In the genomic region with DNA sequence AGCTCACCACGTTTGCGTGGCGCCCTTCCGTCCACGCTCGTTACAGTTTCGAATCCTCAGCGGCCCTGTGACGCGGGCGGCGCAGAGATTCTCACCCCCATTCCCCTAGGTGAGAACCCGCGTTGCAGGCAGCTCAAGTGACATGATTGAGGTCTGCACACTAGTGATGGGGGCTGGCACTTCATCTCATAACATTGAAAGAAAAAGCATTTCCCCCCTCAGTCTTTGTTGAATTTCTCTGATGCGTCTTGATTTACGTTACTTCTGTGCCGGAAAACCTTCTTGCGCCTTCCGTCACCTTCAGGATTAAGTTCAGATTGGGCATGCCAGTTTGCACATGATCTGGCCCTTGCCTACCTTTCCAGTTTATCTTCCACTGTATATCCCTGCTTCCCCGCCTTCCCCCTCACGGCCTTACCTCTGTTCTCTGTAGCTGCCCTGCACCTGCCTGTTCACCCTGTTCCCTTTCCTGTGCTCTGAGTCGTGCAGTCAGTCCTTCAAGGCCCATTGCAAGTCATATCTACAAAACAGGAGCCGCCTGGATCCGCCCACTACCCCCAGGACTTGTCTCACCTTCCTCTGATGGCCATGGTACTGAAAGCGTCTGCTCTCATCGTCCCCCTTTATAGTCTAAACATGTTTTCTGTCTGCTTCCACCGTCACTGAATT, we compare ENCODE assay signal across 2 cellular contexts.
TF ChIP-seq lines count a peak whose summit lies in the region.

No MANE protein-coding gene starts in this region.

TF ChIP-seq in IMR-90, 13 proteins besides CTCF, POLR2A, EP300 and RAD21:
- 0 out of 2 replicates have a peak, but pooled peaks have one; percentile 29 for TF ChIP-seq FOS (IDR thresholded peaks at IDR 0.05; ENCODE audit: low read depth, low read length)
- TF ChIP-seq CHD1 (IDR thresholded peaks at IDR 0.05; ENCODE audit: low read depth, low read length): peak; percentile 57; the same call in 1 of the 2 replicates
- TF ChIP-seq CEBPB (IDR thresholded peaks at IDR 0.05; ENCODE audit: low read depth, low read length): no peak
- TF ChIP-seq BHLHE40 (IDR thresholded peaks at IDR 0.05; ENCODE audit: low read depth, low read length): no peak

TF ChIP-seq in K562, 482 proteins besides CTCF, POLR2A, EP300 and RAD21 (continues in another document):
- TF ChIP-seq, protein P1, sequence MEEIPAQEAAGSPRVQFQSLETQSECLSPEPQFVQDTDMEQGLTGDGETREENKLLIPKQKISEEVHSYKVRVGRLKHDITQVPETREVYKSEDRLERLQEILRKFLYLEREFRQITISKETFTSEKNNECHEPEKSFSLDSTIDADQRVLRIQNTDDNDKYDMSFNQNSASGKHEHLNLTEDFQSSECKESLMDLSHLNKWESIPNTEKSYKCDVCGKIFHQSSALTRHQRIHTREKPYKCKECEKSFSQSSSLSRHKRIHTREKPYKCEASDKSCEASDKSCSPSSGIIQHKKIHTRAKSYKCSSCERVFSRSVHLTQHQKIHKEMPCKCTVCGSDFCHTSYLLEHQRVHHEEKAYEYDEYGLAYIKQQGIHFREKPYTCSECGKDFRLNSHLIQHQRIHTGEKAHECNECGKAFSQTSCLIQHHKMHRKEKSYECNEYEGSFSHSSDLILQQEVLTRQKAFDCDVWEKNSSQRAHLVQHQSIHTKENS (CRISPR knock-in tag; IDR thresholded peaks at IDR 0.05): no peak
- TF ChIP-seq STAG1 (CRISPR knock-in tag; IDR thresholded peaks at IDR 0.05; ENCODE audit: borderline replicate concordance) (no peak), ZNF764 (CRISPR knock-in tag; IDR thresholded peaks at IDR 0.05; ENCODE audit: low read depth) (no peak), SIN3B (IDR thresholded peaks at IDR 0.05; ENCODE audit: low read depth) (no peak), SETDB1 (IDR thresholded peaks at IDR 0.05; ENCODE audit: low read length) (no peak), HLTF (IDR thresholded peaks at IDR 0.05) (peak; percentile 49; the same call in 1 of the 2 replicates), KLF13 (tag; IDR thresholded peaks at IDR 0.05; ENCODE audit: borderline replicate concordance, low read depth) (peak; percentile 29; the same call in 1 of the 2 replicates), ZNF232 (CRISPR knock-in tag; IDR thresholded peaks at IDR 0.05) (no peak), RBM17 (IDR thresholded peaks at IDR 0.05; ENCODE audit: borderline replicate concordance, low read depth, low read length) (no peak), FOSL1 (tag; conservative IDR thresholded peaks at IDR 0.05) (no peak; the same call in 1 of the 2 replicates), MCM3 (IDR thresholded peaks at IDR 0.05) (no peak), ZNF644 (tag; IDR thresholded peaks at IDR 0.05; ENCODE audit: low read depth) (no peak), MTF1 (CRISPR knock-in tag; IDR thresholded peaks at IDR 0.05; ENCODE audit: borderline replicate concordance) (no peak), SMAD2 (IDR thresholded peaks at IDR 0.05; ENCODE audit: low read depth, low read length) (no peak), ZNF175 (CRISPR knock-in tag; IDR thresholded peaks at IDR 0.05; ENCODE audit: low read depth) (no peak), DIDO1 (tag; IDR thresholded peaks at IDR 0.05; ENCODE audit: low read depth) (no peak), IFI16 (CRISPR knock-in tag; IDR thresholded peaks at IDR 0.05) (no peak), HDAC2 (IDR thresholded peaks at IDR 0.05) (no peak), NFYB (IDR thresholded peaks at IDR 0.05; ENCODE audit: extremely low read depth, insufficient read length) (no peak), HEY1 (CRISPR knock-in tag; IDR thresholded peaks at IDR 0.05; ENCODE audit: borderline replicate concordance) (no peak), KAT2B (IDR thresholded peaks at IDR 0.05; ENCODE audit: low read depth, low read length) (no peak), GABPB1 (CRISPR knock-in tag; IDR thresholded peaks at IDR 0.05) (no peak; the same call in 1 of the 2 replicates), FOXP1 (CRISPR knock-in tag; IDR thresholded peaks at IDR 0.05) (no peak), MEF2D (tag; conservative IDR thresholded peaks at IDR 0.05; ENCODE audit: low read depth) (no peak), SIRT6 (IDR thresholded peaks at IDR 0.05; ENCODE audit: low read depth, low read length) (no peak), ZNF830 (CRISPR knock-in tag; IDR thresholded peaks at IDR 0.05) (no peak), MYBL2 (IDR thresholded peaks at IDR 0.05; ENCODE audit: low read depth) (no peak), MYBL2 (CRISPR knock-in tag; IDR thresholded peaks at IDR 0.05; ENCODE audit: borderline replicate concordance) (no peak), ZNF282 (CRISPR knock-in tag; IDR thresholded peaks at IDR 0.05) (no peak), HNRNPH1 (optimal IDR thresholded peaks at IDR 0.05; ENCODE audit: low read depth, low read length) (no peak)
- TF ChIP-seq, protein P2, sequence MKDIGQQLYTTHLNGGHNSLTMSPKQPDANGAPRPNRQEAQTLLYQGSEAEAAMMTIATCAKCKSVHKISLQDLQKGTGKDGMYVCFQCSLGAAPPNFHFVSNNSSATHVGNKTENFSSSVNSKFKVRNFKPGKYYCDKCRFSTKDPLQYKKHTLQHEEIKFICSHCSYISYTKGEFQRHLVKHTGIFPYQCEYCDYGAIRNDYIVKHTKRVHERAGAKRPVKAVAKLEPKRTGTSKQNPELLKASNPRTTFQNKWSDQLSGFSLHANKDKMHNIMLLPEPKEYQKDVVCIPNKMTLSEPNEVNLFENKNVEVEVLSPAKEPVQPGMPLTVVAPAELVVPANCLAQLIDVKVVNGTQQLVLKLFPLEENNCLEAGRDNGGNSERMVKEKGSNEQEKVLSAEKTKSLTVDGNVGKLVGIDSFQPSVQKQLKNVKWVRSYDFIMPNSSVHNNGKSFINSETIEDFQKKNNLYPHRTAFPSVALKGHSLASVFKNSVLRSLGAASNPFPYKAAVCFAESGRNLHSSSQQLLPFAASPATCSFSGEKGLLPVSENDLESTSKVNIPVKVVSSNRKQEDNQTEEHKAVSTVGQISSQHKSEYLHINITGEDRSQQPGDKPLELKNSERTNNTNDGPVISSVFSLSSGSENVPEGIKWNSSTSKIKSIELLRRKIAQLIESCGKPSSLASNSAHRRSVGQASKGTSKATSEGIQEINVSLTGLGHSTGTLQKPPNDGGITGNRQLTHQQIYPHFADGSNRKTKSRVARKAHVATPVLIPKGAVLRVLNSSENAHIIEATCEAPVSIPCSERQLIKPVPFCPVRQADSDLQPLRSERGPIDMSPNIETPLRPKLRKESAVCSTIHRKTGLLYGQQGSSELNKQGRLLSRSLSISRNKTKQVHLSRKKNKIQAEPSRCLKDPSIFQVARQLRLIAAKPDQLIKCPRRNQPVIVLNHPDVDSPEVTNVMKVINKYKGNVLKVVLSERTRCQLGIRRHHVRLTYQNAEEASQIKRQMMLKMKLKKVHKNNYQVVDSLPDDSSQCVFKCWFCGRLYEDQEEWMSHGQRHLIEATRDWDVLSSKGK (CRISPR knock-in tag; IDR thresholded peaks at IDR 0.05): no peak
- TF ChIP-seq, protein P3, sequence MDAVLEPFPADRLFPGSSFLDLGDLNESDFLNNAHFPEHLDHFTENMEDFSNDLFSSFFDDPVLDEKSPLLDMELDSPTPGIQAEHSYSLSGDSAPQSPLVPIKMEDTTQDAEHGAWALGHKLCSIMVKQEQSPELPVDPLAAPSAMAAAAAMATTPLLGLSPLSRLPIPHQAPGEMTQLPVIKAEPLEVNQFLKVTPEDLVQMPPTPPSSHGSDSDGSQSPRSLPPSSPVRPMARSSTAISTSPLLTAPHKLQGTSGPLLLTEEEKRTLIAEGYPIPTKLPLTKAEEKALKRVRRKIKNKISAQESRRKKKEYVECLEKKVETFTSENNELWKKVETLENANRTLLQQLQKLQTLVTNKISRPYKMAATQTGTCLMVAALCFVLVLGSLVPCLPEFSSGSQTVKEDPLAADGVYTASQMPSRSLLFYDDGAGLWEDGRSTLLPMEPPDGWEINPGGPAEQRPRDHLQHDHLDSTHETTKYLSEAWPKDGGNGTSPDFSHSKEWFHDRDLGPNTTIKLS (IDR thresholded peaks at IDR 0.05; ENCODE audit: borderline replicate concordance, low read depth): no peak
- TF ChIP-seq, protein P4, sequence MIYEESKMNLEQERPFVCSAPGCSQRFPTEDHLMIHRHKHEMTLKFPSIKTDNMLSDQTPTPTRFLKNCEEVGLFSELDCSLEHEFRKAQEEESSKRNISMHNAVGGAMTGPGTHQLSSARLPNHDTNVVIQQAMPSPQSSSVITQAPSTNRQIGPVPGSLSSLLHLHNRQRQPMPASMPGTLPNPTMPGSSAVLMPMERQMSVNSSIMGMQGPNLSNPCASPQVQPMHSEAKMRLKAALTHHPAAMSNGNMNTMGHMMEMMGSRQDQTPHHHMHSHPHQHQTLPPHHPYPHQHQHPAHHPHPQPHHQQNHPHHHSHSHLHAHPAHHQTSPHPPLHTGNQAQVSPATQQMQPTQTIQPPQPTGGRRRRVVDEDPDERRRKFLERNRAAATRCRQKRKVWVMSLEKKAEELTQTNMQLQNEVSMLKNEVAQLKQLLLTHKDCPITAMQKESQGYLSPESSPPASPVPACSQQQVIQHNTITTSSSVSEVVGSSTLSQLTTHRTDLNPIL (CRISPR knock-in tag; IDR thresholded peaks at IDR 0.05): no peak
- TF ChIP-seq, protein P5, sequence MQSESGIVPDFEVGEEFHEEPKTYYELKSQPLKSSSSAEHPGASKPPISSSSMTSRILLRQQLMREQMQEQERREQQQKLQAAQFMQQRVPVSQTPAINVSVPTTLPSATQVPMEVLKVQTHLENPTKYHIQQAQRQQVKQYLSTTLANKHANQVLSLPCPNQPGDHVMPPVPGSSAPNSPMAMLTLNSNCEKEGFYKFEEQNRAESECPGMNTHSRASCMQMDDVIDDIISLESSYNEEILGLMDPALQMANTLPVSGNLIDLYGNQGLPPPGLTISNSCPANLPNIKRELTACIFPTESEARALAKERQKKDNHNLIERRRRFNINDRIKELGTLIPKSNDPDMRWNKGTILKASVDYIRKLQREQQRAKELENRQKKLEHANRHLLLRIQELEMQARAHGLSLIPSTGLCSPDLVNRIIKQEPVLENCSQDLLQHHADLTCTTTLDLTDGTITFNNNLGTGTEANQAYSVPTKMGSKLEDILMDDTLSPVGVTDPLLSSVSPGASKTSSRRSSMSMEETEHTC (IDR thresholded peaks at IDR 0.05): no peak
- TF ChIP-seq, protein P6, sequence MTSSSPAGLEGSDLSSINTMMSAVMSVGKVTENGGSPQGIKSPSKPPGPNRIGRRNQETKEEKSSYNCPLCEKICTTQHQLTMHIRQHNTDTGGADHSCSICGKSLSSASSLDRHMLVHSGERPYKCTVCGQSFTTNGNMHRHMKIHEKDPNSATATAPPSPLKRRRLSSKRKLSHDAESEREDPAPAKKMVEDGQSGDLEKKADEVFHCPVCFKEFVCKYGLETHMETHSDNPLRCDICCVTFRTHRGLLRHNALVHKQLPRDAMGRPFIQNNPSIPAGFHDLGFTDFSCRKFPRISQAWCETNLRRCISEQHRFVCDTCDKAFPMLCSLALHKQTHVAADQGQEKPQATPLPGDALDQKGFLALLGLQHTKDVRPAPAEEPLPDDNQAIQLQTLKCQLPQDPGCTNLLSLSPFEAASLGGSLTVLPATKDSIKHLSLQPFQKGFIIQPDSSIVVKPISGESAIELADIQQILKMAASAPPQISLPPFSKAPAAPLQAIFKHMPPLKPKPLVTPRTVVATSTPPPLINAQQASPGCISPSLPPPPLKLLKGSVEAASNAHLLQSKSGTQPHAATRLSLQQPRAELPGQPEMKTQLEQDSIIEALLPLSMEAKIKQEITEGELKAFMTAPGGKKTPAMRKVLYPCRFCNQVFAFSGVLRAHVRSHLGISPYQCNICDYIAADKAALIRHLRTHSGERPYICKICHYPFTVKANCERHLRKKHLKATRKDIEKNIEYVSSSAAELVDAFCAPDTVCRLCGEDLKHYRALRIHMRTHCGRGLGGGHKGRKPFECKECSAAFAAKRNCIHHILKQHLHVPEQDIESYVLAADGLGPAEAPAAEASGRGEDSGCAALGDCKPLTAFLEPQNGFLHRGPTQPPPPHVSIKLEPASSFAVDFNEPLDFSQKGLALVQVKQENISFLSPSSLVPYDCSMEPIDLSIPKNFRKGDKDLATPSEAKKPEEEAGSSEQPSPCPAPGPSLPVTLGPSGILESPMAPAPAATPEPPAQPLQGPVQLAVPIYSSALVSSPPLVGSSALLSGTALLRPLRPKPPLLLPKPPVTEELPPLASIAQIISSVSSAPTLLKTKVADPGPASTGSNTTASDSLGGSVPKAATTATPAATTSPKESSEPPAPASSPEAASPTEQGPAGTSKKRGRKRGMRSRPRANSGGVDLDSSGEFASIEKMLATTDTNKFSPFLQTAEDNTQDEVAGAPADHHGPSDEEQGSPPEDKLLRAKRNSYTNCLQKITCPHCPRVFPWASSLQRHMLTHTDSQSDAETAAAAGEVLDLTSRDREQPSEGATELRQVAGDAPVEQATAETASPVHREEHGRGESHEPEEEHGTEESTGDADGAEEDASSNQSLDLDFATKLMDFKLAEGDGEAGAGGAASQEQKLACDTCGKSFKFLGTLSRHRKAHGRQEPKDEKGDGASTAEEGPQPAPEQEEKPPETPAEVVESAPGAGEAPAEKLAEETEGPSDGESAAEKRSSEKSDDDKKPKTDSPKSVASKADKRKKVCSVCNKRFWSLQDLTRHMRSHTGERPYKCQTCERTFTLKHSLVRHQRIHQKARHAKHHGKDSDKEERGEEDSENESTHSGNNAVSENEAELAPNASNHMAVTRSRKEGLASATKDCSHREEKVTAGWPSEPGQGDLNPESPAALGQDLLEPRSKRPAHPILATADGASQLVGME (CRISPR knock-in tag; IDR thresholded peaks at IDR 0.05): no peak
- TF ChIP-seq, protein P7, sequence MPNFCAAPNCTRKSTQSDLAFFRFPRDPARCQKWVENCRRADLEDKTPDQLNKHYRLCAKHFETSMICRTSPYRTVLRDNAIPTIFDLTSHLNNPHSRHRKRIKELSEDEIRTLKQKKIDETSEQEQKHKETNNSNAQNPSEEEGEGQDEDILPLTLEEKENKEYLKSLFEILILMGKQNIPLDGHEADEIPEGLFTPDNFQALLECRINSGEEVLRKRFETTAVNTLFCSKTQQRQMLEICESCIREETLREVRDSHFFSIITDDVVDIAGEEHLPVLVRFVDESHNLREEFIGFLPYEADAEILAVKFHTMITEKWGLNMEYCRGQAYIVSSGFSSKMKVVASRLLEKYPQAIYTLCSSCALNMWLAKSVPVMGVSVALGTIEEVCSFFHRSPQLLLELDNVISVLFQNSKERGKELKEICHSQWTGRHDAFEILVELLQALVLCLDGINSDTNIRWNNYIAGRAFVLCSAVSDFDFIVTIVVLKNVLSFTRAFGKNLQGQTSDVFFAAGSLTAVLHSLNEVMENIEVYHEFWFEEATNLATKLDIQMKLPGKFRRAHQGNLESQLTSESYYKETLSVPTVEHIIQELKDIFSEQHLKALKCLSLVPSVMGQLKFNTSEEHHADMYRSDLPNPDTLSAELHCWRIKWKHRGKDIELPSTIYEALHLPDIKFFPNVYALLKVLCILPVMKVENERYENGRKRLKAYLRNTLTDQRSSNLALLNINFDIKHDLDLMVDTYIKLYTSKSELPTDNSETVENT (CRISPR knock-in tag; IDR thresholded peaks at IDR 0.05): no peak
- TF ChIP-seq, protein P8, sequence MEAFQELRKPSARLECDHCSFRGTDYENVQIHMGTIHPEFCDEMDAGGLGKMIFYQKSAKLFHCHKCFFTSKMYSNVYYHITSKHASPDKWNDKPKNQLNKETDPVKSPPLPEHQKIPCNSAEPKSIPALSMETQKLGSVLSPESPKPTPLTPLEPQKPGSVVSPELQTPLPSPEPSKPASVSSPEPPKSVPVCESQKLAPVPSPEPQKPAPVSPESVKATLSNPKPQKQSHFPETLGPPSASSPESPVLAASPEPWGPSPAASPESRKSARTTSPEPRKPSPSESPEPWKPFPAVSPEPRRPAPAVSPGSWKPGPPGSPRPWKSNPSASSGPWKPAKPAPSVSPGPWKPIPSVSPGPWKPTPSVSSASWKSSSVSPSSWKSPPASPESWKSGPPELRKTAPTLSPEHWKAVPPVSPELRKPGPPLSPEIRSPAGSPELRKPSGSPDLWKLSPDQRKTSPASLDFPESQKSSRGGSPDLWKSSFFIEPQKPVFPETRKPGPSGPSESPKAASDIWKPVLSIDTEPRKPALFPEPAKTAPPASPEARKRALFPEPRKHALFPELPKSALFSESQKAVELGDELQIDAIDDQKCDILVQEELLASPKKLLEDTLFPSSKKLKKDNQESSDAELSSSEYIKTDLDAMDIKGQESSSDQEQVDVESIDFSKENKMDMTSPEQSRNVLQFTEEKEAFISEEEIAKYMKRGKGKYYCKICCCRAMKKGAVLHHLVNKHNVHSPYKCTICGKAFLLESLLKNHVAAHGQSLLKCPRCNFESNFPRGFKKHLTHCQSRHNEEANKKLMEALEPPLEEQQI (IDR thresholded peaks at IDR 0.05): no peak
